In genomic region chr12:57498571-57498970, GRCh38 we compare ENCODE assay signal across 1 cellular context.
TF ChIP-seq lines count a peak whose summit lies in the region.

No MANE protein-coding gene starts in this region.

TF ChIP-seq in GM23338, 12 proteins besides CTCF, POLR2A, EP300 and RAD21:
- TF ChIP-seq EZH2 (IDR thresholded peaks at IDR 0.05; ENCODE audit: low read depth, unreplicated experiment) = no peak
- TF ChIP-seq ZNF462 (CRISPR knock-in tag; IDR thresholded peaks at IDR 0.05) = no peak
- no peak for TF ChIP-seq EZH2phosphoT487 (IDR thresholded peaks at IDR 0.05; ENCODE audit: unreplicated experiment)
- TF ChIP-seq CREB1 (CRISPR knock-in tag; IDR thresholded peaks at IDR 0.05; ENCODE audit: low read depth) = no peak
- TF ChIP-seq NANOG (IDR thresholded peaks at IDR 0.05; ENCODE audit: borderline replicate concordance) = no peak
- TF ChIP-seq REST (IDR thresholded peaks at IDR 0.05; ENCODE audit: unreplicated experiment) = no peak
- TF ChIP-seq ZNF331 (CRISPR knock-in tag; IDR thresholded peaks at IDR 0.05; ENCODE audit: low read depth) = no peak
- no peak for TF ChIP-seq STAT1 (IDR thresholded peaks at IDR 0.05; ENCODE audit: unreplicated experiment)
- TF ChIP-seq JUNB (IDR thresholded peaks at IDR 0.05; ENCODE audit: unreplicated experiment) = no peak
- TF ChIP-seq ETS1 (IDR thresholded peaks at IDR 0.05) = no peak
